1 cellular context compared by ENCODE assay signal in genomic region chr3:191972714-191973398, GRCh38.
TF ChIP-seq lines count a peak whose summit lies in the region.

No MANE protein-coding gene starts in this region.

TF ChIP-seq in GM23338, 12 proteins besides CTCF, POLR2A, EP300 and RAD21 (continued from another document):
- TF ChIP-seq POLR2AphosphoS5 (IDR thresholded peaks at IDR 0.05; ENCODE audit: low read depth): no peak
- TF ChIP-seq EZH2 (IDR thresholded peaks at IDR 0.05; ENCODE audit: low read depth, unreplicated experiment): no peak
- no peak for TF ChIP-seq JUNB (IDR thresholded peaks at IDR 0.05; ENCODE audit: unreplicated experiment)
